Comparison of ENCODE assay signal across 23 cellular contexts in genomic region chr13:91699863-91700262, GRCh38.
DNase-seq lines count a peak whose midpoint lies in the region; ATAC-seq, FAIRE-seq and TF ChIP-seq lines count a peak whose summit lies in the region.
"Had no signal": no experiment of that assay in that cellular context is flagged by ENCODE, and none has a peak within 500 bp of the region (broad histone marks: within the 10 kb centered on the region; RNA-seq: fewer than 3 reads in every experiment).

No MANE protein-coding gene starts in this region.

- H3K4me2 ChIP-seq in SK-N-SH (no peak overlapping the region), H1 (ENCODE audit: insufficient read depth in 1 of 2, low read depth in 2 of 2, low read length in 2 of 2) (no peak overlapping the region)
- H3K4me2 ChIP-seq: BLaER1 treated with 17β-estradiol and CSF1 and Interleukin-3, amounts not matched to agents 10 nM and 100 nM had no signal

- H2BK120ac ChIP-seq in H1 (replicated peaks; ENCODE audit: low read depth, low read length): no peak overlapping the region

- no peak overlapping the region for H2BK20ac ChIP-seq in H1 (ENCODE audit: low read length)

- no peak overlapping the region for H3K4ac ChIP-seq in H1 (replicated peaks; ENCODE audit: insufficient read length, low read depth, low read length)

- TF ChIP-seq RAD21 in SK-N-SH (IDR thresholded peaks at IDR 0.05; ENCODE audit: low read length) (no peak), H1 (IDR thresholded peaks at IDR 0.05 in 1 of 2, conservative IDR thresholded peaks at IDR 0.05 in 1 of 2; ENCODE audit: low read depth in 2 of 2, low read length in 2 of 2) (no peak)

- H2BK15ac ChIP-seq in H1 (ENCODE audit: low read length): no peak overlapping the region

- H4K20me1 ChIP-seq in SK-N-SH (ENCODE audit: insufficient read depth): no peaks in the 10 kb centered on the region
- H4K20me1 ChIP-seq in H1 (replicated peaks in 1 of 2; ENCODE audit: control insufficient read depth in 1 of 2, insufficient read depth in 2 of 2, low read length in 2 of 2): no peaks in the 10 kb centered on the region
- H4K20me1 ChIP-seq: BLaER1 treated with 17β-estradiol and CSF1 and Interleukin-3, amounts not matched to agents 10 nM and 100 nM had no signal

- H3K9ac ChIP-seq in SK-N-SH (no peak overlapping the region), H1 (replicated peaks in 1 of 4; ENCODE audit: extremely low read depth in 1 of 4, low read depth in 3 of 4, low read length in 3 of 4) (no peak overlapping the region)
- H3K9ac ChIP-seq: BLaER1 treated with 17β-estradiol and CSF1 and Interleukin-3, amounts not matched to agents 10 nM and 100 nM; GM23248 had no signal

- H3K56ac ChIP-seq in H1 (replicated peaks; ENCODE audit: insufficient read length, low read depth, low read length): no peak overlapping the region

- H3K27me3 Mint-ChIP-seq in progenitor cell of endocrine pancreas (no peaks in the 10 kb centered on the region), type B pancreatic cell (no peaks in the 10 kb centered on the region)
- H3K27me3 Mint-ChIP-seq: B cell had no signal

- no peak overlapping the region for H3K4me3 Mint-ChIP-seq in progenitor cell of endocrine pancreas (ENCODE audit: low read depth)
- H3K4me3 Mint-ChIP-seq in type B pancreatic cell: no peak overlapping the region
- H3K4me3 Mint-ChIP-seq: B cell; CD4-positive, alpha-beta memory T cell had no signal

- no peak for FAIRE-seq in H1 (lab: Jason Lieb, UNC)
- FAIRE-seq: A204.1, GM12891, GM18507, H54 had no signal

- no peaks in the 10 kb centered on the region for H3K9me2 ChIP-seq in SK-N-SH

- H3K23ac ChIP-seq in H1 (ENCODE audit: insufficient read length): no peak overlapping the region

- H3F3A ChIP-seq in SK-N-SH (replicated peaks; ENCODE audit: insufficient read depth): no peaks in the 10 kb centered on the region

- no peaks in the 10 kb centered on the region for H3K79me1 ChIP-seq in H1 (ENCODE audit: low read depth, low read length)

- POLR2A ChIA-PET in SK-N-SH (lab: Yijun Ruan, JAX): no interaction called here
- POLR2A ChIA-PET in H1 (lab: Charles Lee; ENCODE audit: partially characterized antibody): no interaction called here

- H3K9me3 Mint-ChIP-seq in progenitor cell of endocrine pancreas (ENCODE audit: low read depth) (peaks cover 5% of the 10 kb centered on the region), type B pancreatic cell (no peaks in the 10 kb centered on the region)

- TF ChIP-seq POLR2A in H1 (IDR thresholded peaks at IDR 0.05; ENCODE audit: control extremely low read depth in 1 of 2, low read depth in 2 of 2, low read length in 2 of 2): no peak
- TF ChIP-seq POLR2A in spleen (IDR thresholded peaks at IDR 0.05): no peak

- no peak for ATAC-seq in SK-N-SH treated with all-trans-retinoic acid at 6 μM for 48 hours

- TF ChIP-seq EP300 in SK-N-SH (IDR thresholded peaks at IDR 0.05; ENCODE audit: borderline replicate concordance in 1 of 2, low read depth in 1 of 2, low read length in 1 of 2) (no peak), H1 (IDR thresholded peaks at IDR 0.05; ENCODE audit: borderline replicate concordance in 1 of 2, low read depth in 2 of 2, low read length in 2 of 2) (no peak)

- H2AFZ ChIP-seq in SK-N-SH (ENCODE audit: low read depth) (no peak overlapping the region), H1 (ENCODE audit: low read length) (no peak overlapping the region)
- H2AFZ ChIP-seq: GM23248 had no signal

- H2BK12ac ChIP-seq in H1 (ENCODE audit: low read depth, low read length): no peak overlapping the region

- H2BK5ac ChIP-seq in H1 (ENCODE audit: low read depth, low read length): no peak overlapping the region

- no peak overlapping the region for H4K5ac ChIP-seq in H1 (ENCODE audit: insufficient read length, low read depth, low read length)

- intact Hi-C loops in spleen (cut with DNase I; ENCODE audit: low total_unique reads): no loop called here

- no peak overlapping the region for H4K91ac ChIP-seq in H1 (replicated peaks; ENCODE audit: insufficient read length, low read length)

- TF ChIP-seq CTCF in SK-N-SH (IDR thresholded peaks at IDR 0.05) (0 out of 2 replicates have a peak, but pooled peaks have one; percentile 11), H1 (IDR thresholded peaks at IDR 0.05; ENCODE audit: control extremely low read depth in 1 of 3, insufficient read depth in 1 of 3, low read depth in 1 of 3, low read length in 3 of 3) (no peak), progenitor cell of endocrine pancreas (IDR thresholded peaks at IDR 0.05; ENCODE audit: unreplicated experiment) (peak; percentile 19), type B pancreatic cell (conservative IDR thresholded peaks at IDR 0.05) (peak; percentile 27), spleen (IDR thresholded peaks at IDR 0.05 in 8 of 11, conservative IDR thresholded peaks at IDR 0.05 in 3 of 11) (no peak)

- DNase-seq in SK-N-SH (no peak), H1 (ENCODE audit: low read depth in 1 of 2, low spot score in 2 of 2) (no peak), progenitor cell of endocrine pancreas (ENCODE audit: low spot score, unreplicated experiment) (no peak), type B pancreatic cell (ENCODE audit: extremely low spot score, unreplicated experiment) (no peak), spleen (no peak), NCI-H146 (lab: John Stamatoyannopoulos, UW) (no peak)
- DNase-seq in stimulated activated CD4-positive, alpha-beta T cell treated with anti-CD3 and anti-CD28 coated beads, Interleukin-2, amount 100 ng/mL, for 24 hours: no peak
- DNase-seq: Calu3; CD4-positive, alpha-beta memory T cell; COR-L47; DMS53; DMS79 treated with DMSO at 0.1 percent for 48 hours; GF-D8; GM23248; HCEC 1CT had no signal

- H3K27ac Mint-ChIP-seq in progenitor cell of endocrine pancreas (no peak overlapping the region), type B pancreatic cell (no peak overlapping the region)
- H3K27ac Mint-ChIP-seq: B cell; CD4-positive, alpha-beta memory T cell had no signal

- H3K9me3 ChIP-seq in SK-N-SH (no peaks in the 10 kb centered on the region), H1 (ENCODE audit: insufficient read depth in 2 of 2, low read depth in 1 of 2, low read length in 1 of 2) (no peaks in the 10 kb centered on the region), spleen (peaks cover 0 to 8% (median 0%) of the 10 kb centered on the region in 8 donors)
- H3K9me3 ChIP-seq: BLaER1 treated with 17β-estradiol and CSF1 and Interleukin-3, amounts not matched to agents 10 nM and 100 nM had no signal

- H3K79me2 ChIP-seq in SK-N-SH (ENCODE audit: insufficient read depth): no peaks in the 10 kb centered on the region
- no peaks in the 10 kb centered on the region for H3K79me2 ChIP-seq in H1 (ENCODE audit: control insufficient read depth in 1 of 2, insufficient read depth in 2 of 2, low read length in 2 of 2)

- no peak overlapping the region for H3K14ac ChIP-seq in H1 (ENCODE audit: insufficient read length)

- no peaks in the 10 kb centered on the region for H3K36me3 ChIP-seq in SK-N-SH (replicated peaks in 1 of 2; ENCODE audit: control insufficient read depth in 1 of 2, insufficient read depth in 2 of 2, low read length in 1 of 2)
- no peaks in the 10 kb centered on the region for H3K36me3 ChIP-seq in H1 (ENCODE audit: control insufficient read depth in 2 of 4, insufficient read depth in 4 of 4, low read length in 3 of 4)
- no peaks in the 10 kb centered on the region for H3K36me3 ChIP-seq in spleen
- H3K36me3 ChIP-seq: BLaER1 treated with 17β-estradiol and CSF1 and Interleukin-3, amounts not matched to agents 10 nM and 100 nM had no signal

- H3K36me3 Mint-ChIP-seq in progenitor cell of endocrine pancreas (ENCODE audit: insufficient read depth): no peaks in the 10 kb centered on the region
- no peaks in the 10 kb centered on the region for H3K36me3 Mint-ChIP-seq in type B pancreatic cell
- H3K36me3 Mint-ChIP-seq: CD4-positive, alpha-beta memory T cell had no signal

- H3K4me3 ChIP-seq in SK-N-SH (ENCODE audit: low read depth in 2 of 2, low read length in 1 of 2) (no peak overlapping the region), H1 (ENCODE audit: extremely low read depth in 1 of 4, insufficient read depth in 2 of 4, low read depth in 3 of 4, low read length in 4 of 4) (no peak overlapping the region), spleen (no peak overlapping the region)
- H3K4me3 ChIP-seq: BLaER1 treated with 17β-estradiol and CSF1 and Interleukin-3, amounts not matched to agents 10 nM and 100 nM; GM23248 had no signal

- no peak overlapping the region for H2AK5ac ChIP-seq in H1 (ENCODE audit: low read depth, low read length)

- H3K4me1 ChIP-seq in SK-N-SH (ENCODE audit: control insufficient read depth in 1 of 2, insufficient read depth in 2 of 2, low read depth in 1 of 2, low read length in 1 of 2): no peaks in the 10 kb centered on the region
- no peaks in the 10 kb centered on the region for H3K4me1 ChIP-seq in H1 (replicated peaks in 1 of 4; ENCODE audit: control insufficient read depth in 3 of 4, insufficient read depth in 4 of 4, low read length in 3 of 4)
- no peaks in the 10 kb centered on the region for H3K4me1 ChIP-seq in spleen
- H3K4me1 ChIP-seq: BLaER1 treated with 17β-estradiol and CSF1 and Interleukin-3, amounts not matched to agents 10 nM and 100 nM had no signal

- H4K8ac ChIP-seq in H1 (ENCODE audit: extremely low read depth, insufficient read depth, low read length): no peak overlapping the region

- H3K27ac ChIP-seq in SK-N-SH (ENCODE audit: low read depth in 2 of 2, low read length in 1 of 2) (no peak overlapping the region), H1 (ENCODE audit: low read depth, low read length) (no peak overlapping the region), spleen (no peak overlapping the region)
- H3K27ac ChIP-seq: 22Rv1; BLaER1 treated with 17β-estradiol and CSF1 and Interleukin-3, amounts not matched to agents 10 nM and 100 nM; GM23248 had no signal

- CTCF ChIA-PET in SK-N-SH (lab: Yijun Ruan, JAX) (interaction anchor here (1.4 kb wide), 1 partner anchor 318 kb away, joined by 4 read pairs; no protein-coding TSS in a partner anchor), H1 (lab: Charles Lee; ENCODE audit: partially characterized antibody) (interaction anchor here (1.0 kb wide), 1 partner anchor 15 kb away, joined by 3 read pairs; no protein-coding TSS in a partner anchor)

- no peaks in the 10 kb centered on the region; the same call in 1 of the 2 replicates for H3K23me2 ChIP-seq in H1 (ENCODE audit: low read depth, low read length)

- H3K27me3 ChIP-seq in SK-N-SH (ENCODE audit: insufficient read depth): no peaks in the 10 kb centered on the region
- no peaks in the 10 kb centered on the region for H3K27me3 ChIP-seq in H1 (replicated peaks in 1 of 4; ENCODE audit: control insufficient read depth in 3 of 4, extremely low read depth in 1 of 4, insufficient read depth in 3 of 4, low read length in 3 of 4)
- no peaks in the 10 kb centered on the region for H3K27me3 ChIP-seq in spleen (replicated peaks in 1 of 7)
- H3K27me3 ChIP-seq: BLaER1 treated with 17β-estradiol and CSF1 and Interleukin-3, amounts not matched to agents 10 nM and 100 nM had no signal

- no peak overlapping the region for H3K18ac ChIP-seq in H1 (ENCODE audit: extremely low read depth, low read length)

- no peaks in the 10 kb centered on the region for H3K4me1 Mint-ChIP-seq in progenitor cell of endocrine pancreas (ENCODE audit: low read depth)
- H3K4me1 Mint-ChIP-seq in type B pancreatic cell (ENCODE audit: unreplicated experiment): no peaks in the 10 kb centered on the region
- H3K4me1 Mint-ChIP-seq: B cell; CD4-positive, alpha-beta memory T cell had no signal

TF ChIP-seq in SK-N-SH treated with all-trans-retinoic acid at 6 μM for 48 hours, 23 proteins besides CTCF, POLR2A, EP300 and RAD21 (continues in another document):
- no peak for TF ChIP-seq ZFP30 (CRISPR knock-in tag; IDR thresholded peaks at IDR 0.05)

Comparison
In these comparisons a context has a peak if more than half of its experiments do, and no peak if none do; other contexts are left out.
1. CTCF ChIP-seq: peak in SK-N-SH (single experiment), progenitor cell of endocrine pancreas (single experiment) and type B pancreatic cell (single experiment); none in H1 (0 of 3) and spleen (0 of 11).
2. Of the 17 proteins assayed by ChIP-seq in both H1 and SK-N-SH: peak only in H1: TEAD4; only in SK-N-SH: CTCF; in both: none; in neither: 15.